In the genomic region with DNA sequence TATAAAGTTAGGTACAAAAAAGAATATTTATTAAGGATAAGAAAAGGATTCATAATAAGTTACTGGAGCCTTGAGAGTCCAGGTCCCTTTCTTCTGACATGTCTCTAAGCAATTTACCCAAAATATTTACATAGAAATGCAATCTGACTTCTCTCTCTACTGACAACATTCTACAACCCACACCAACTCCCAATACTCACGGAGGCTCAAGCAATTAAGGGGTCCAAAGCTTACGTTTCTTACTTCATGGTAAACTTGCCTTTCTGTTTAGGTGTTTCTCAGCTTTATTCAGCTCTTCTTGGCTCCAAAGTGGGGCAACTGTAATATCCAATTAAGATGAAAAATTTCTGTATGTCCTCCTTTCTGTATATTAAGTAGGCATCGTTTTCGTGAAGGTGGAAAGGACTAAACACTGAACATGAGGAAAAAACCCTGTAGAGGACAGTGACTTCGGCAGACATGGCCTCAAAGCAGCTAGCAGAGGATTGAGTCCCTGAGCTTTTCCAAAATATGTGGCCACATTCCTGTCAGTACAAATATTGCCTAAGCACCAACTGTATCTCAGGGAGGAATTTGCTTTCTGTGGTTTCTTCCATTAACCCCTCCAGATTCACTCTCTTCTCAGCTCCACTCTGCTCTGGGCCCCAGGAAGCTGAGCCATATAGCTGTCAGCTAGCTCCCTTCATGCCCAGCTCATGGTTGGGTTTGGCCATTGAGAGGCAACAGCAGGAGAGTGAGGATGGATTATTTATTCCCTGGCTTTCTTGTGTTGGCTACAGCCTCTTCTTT, we compare ENCODE assay signal across 1 cellular context.
TF ChIP-seq lines count a peak whose summit lies in the region.

No MANE protein-coding gene starts in this region.

TF ChIP-seq in HepG2, 621 proteins besides CTCF, POLR2A, EP300 and RAD21 (continued from another document and continues in another):
- TF ChIP-seq, protein P1, sequence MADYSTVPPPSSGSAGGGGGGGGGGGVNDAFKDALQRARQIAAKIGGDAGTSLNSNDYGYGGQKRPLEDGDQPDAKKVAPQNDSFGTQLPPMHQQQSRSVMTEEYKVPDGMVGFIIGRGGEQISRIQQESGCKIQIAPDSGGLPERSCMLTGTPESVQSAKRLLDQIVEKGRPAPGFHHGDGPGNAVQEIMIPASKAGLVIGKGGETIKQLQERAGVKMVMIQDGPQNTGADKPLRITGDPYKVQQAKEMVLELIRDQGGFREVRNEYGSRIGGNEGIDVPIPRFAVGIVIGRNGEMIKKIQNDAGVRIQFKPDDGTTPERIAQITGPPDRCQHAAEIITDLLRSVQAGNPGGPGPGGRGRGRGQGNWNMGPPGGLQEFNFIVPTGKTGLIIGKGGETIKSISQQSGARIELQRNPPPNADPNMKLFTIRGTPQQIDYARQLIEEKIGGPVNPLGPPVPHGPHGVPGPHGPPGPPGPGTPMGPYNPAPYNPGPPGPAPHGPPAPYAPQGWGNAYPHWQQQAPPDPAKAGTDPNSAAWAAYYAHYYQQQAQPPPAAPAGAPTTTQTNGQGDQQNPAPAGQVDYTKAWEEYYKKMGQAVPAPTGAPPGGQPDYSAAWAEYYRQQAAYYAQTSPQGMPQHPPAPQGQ (CRISPR knock-in tag; IDR thresholded peaks at IDR 0.05; ENCODE audit: borderline replicate concordance), result no peak
- TF ChIP-seq ZNF788 (CRISPR knock-in tag; IDR thresholded peaks at IDR 0.05; ENCODE audit: borderline replicate concordance) (peak; percentile 14; the same call in 1 of the 2 replicates), MED13 (CRISPR knock-in tag; IDR thresholded peaks at IDR 0.05) (peak; percentile 67; the same call in 1 of the 2 replicates), ZNF253 (CRISPR knock-in tag; IDR thresholded peaks at IDR 0.05; ENCODE audit: borderline replicate concordance) (no peak), NFIC (IDR thresholded peaks at IDR 0.05; ENCODE audit: low read length) (peak; percentile 55; the same call in 1 of the 2 replicates), ZNF709 (CRISPR knock-in tag; IDR thresholded peaks at IDR 0.05) (no peak), POLR2AphosphoS5 (IDR thresholded peaks at IDR 0.05; ENCODE audit: low read depth, low read length) (peak; percentile 73), KDM5A (IDR thresholded peaks at IDR 0.05; ENCODE audit: borderline replicate concordance, low read length) (no peak), ZZZ3 (CRISPR knock-in tag; IDR thresholded peaks at IDR 0.05; ENCODE audit: borderline replicate concordance) (no peak), KLF12 (CRISPR knock-in tag; IDR thresholded peaks at IDR 0.05; ENCODE audit: borderline replicate concordance) (no peak), GATAD1 (CRISPR knock-in tag; IDR thresholded peaks at IDR 0.05) (peak; percentile 23; the same call in 1 of the 2 replicates), HDAC2 (CRISPR knock-in tag; IDR thresholded peaks at IDR 0.05) (peak; percentile 76), ZSCAN31 (CRISPR knock-in tag; IDR thresholded peaks at IDR 0.05; ENCODE audit: low read depth) (no peak), SOX5 (CRISPR knock-in tag; IDR thresholded peaks at IDR 0.05; ENCODE audit: borderline replicate concordance) (peak; percentile 66), NFE2L2 (IDR thresholded peaks at IDR 0.05; ENCODE audit: low read length) (no peak), HNF4G (IDR thresholded peaks at IDR 0.05; ENCODE audit: borderline replicate concordance, low read depth, low read length) (peak; percentile 57; the same call in 1 of the 2 replicates), HNF4G (CRISPR knock-in tag; IDR thresholded peaks at IDR 0.05; ENCODE audit: borderline replicate concordance, low read depth) (no peak), TOE1 (CRISPR knock-in tag; IDR thresholded peaks at IDR 0.05) (0 out of 2 replicates have a peak, but pooled peaks have one; percentile 61), ZNF382 (CRISPR knock-in tag; IDR thresholded peaks at IDR 0.05; ENCODE audit: borderline replicate concordance) (no peak), MXI1 (IDR thresholded peaks at IDR 0.05; ENCODE audit: borderline replicate concordance, low read depth, low read length) (no peak), NR0B2 (CRISPR knock-in tag; IDR thresholded peaks at IDR 0.05) (peak; percentile 42; the same call in 1 of the 2 replicates), ATF7 (IDR thresholded peaks at IDR 0.05) (no peak), ATF7 (CRISPR knock-in tag; IDR thresholded peaks at IDR 0.05) (no peak), NFYC (CRISPR knock-in tag; IDR thresholded peaks at IDR 0.05) (peak; percentile 32; the same call in 1 of the 2 replicates), FOXJ3 (CRISPR knock-in tag; IDR thresholded peaks at IDR 0.05; ENCODE audit: borderline replicate concordance) (peak; percentile 81; the same call in 1 of the 2 replicates), SNAPC2 (CRISPR knock-in tag; IDR thresholded peaks at IDR 0.05) (peak; percentile 75; the same call in 1 of the 2 replicates), KMT2B (CRISPR knock-in tag; IDR thresholded peaks at IDR 0.05) (peak; percentile 77), RORA (CRISPR knock-in tag; IDR thresholded peaks at IDR 0.05) (no peak), ZNF761 (CRISPR knock-in tag; conservative IDR thresholded peaks at IDR 0.05) (no peak), ZNF781 (CRISPR knock-in tag; IDR thresholded peaks at IDR 0.05; ENCODE audit: borderline replicate concordance, not compliant biosample characterization) (peak; percentile 69), ZNF556 (CRISPR knock-in tag; IDR thresholded peaks at IDR 0.05; ENCODE audit: borderline replicate concordance) (0 out of 2 replicates have a peak, but pooled peaks have one; percentile 48)
- TF ChIP-seq, protein P2, sequence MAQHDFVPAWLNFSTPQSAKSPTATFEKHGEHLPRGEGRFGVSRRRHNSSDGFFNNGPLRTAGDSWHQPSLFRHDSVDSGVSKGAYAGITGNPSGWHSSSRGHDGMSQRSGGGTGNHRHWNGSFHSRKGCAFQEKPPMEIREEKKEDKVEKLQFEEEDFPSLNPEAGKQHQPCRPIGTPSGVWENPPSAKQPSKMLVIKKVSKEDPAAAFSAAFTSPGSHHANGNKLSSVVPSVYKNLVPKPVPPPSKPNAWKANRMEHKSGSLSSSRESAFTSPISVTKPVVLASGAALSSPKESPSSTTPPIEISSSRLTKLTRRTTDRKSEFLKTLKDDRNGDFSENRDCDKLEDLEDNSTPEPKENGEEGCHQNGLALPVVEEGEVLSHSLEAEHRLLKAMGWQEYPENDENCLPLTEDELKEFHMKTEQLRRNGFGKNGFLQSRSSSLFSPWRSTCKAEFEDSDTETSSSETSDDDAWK (CRISPR knock-in tag; IDR thresholded peaks at IDR 0.05), result no peak
- TF ChIP-seq, protein P3, sequence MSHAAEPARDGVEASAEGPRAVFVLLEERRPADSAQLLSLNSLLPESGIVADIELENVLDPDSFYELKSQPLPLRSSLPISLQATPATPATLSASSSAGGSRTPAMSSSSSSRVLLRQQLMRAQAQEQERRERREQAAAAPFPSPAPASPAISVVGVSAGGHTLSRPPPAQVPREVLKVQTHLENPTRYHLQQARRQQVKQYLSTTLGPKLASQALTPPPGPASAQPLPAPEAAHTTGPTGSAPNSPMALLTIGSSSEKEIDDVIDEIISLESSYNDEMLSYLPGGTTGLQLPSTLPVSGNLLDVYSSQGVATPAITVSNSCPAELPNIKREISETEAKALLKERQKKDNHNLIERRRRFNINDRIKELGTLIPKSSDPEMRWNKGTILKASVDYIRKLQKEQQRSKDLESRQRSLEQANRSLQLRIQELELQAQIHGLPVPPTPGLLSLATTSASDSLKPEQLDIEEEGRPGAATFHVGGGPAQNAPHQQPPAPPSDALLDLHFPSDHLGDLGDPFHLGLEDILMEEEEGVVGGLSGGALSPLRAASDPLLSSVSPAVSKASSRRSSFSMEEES (CRISPR knock-in tag; IDR thresholded peaks at IDR 0.05), result peak; percentile 56; the same call in 1 of the 2 replicates
- TF ChIP-seq, protein P4, sequence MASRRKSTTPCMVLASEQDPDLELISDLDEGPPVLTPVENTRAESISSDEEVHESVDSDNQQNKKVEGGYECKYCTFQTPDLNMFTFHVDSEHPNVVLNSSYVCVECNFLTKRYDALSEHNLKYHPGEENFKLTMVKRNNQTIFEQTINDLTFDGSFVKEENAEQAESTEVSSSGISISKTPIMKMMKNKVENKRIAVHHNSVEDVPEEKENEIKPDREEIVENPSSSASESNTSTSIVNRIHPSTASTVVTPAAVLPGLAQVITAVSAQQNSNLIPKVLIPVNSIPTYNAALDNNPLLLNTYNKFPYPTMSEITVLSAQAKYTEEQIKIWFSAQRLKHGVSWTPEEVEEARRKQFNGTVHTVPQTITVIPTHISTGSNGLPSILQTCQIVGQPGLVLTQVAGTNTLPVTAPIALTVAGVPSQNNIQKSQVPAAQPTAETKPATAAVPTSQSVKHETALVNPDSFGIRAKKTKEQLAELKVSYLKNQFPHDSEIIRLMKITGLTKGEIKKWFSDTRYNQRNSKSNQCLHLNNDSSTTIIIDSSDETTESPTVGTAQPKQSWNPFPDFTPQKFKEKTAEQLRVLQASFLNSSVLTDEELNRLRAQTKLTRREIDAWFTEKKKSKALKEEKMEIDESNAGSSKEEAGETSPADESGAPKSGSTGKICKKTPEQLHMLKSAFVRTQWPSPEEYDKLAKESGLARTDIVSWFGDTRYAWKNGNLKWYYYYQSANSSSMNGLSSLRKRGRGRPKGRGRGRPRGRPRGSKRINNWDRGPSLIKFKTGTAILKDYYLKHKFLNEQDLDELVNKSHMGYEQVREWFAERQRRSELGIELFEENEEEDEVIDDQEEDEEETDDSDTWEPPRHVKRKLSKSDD (CRISPR knock-in tag; IDR thresholded peaks at IDR 0.05; ENCODE audit: low read depth), result peak; percentile 34; the same call in 1 of the 2 replicates
- TF ChIP-seq, protein P5, sequence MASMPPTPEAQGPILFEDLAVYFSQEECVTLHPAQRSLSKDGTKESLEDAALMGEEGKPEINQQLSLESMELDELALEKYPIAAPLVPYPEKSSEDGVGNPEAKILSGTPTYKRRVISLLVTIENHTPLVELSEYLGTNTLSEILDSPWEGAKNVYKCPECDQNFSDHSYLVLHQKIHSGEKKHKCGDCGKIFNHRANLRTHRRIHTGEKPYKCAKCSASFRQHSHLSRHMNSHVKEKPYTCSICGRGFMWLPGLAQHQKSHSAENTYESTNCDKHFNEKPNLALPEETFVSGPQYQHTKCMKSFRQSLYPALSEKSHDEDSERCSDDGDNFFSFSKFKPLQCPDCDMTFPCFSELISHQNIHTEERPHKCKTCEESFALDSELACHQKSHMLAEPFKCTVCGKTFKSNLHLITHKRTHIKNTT (CRISPR knock-in tag; IDR thresholded peaks at IDR 0.05), result no peak
- TF ChIP-seq, protein P6, sequence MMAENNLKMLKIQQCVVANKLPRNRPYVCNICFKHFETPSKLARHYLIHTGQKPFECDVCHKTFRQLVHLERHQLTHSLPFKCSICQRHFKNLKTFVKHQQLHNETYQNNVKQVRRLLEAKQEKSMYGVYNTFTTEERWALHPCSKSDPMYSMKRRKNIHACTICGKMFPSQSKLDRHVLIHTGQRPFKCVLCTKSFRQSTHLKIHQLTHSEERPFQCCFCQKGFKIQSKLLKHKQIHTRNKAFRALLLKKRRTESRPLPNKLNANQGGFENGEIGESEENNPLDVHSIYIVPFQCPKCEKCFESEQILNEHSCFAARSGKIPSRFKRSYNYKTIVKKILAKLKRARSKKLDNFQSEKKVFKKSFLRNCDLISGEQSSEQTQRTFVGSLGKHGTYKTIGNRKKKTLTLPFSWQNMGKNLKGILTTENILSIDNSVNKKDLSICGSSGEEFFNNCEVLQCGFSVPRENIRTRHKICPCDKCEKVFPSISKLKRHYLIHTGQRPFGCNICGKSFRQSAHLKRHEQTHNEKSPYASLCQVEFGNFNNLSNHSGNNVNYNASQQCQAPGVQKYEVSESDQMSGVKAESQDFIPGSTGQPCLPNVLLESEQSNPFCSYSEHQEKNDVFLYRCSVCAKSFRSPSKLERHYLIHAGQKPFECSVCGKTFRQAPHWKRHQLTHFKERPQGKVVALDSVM (CRISPR knock-in tag; IDR thresholded peaks at IDR 0.05), result no peak
- TF ChIP-seq, protein P7, sequence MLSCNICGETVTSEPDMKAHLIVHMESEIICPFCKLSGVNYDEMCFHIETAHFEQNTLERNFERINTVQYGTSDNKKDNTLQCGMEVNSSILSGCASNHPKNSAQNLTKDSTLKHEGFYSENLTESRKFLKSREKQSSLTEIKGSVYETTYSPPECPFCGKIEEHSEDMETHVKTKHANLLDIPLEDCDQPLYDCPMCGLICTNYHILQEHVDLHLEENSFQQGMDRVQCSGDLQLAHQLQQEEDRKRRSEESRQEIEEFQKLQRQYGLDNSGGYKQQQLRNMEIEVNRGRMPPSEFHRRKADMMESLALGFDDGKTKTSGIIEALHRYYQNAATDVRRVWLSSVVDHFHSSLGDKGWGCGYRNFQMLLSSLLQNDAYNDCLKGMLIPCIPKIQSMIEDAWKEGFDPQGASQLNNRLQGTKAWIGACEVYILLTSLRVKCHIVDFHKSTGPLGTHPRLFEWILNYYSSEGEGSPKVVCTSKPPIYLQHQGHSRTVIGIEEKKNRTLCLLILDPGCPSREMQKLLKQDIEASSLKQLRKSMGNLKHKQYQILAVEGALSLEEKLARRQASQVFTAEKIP (CRISPR knock-in tag; IDR thresholded peaks at IDR 0.05; ENCODE audit: borderline replicate concordance), result no peak
- TF ChIP-seq, protein P8, sequence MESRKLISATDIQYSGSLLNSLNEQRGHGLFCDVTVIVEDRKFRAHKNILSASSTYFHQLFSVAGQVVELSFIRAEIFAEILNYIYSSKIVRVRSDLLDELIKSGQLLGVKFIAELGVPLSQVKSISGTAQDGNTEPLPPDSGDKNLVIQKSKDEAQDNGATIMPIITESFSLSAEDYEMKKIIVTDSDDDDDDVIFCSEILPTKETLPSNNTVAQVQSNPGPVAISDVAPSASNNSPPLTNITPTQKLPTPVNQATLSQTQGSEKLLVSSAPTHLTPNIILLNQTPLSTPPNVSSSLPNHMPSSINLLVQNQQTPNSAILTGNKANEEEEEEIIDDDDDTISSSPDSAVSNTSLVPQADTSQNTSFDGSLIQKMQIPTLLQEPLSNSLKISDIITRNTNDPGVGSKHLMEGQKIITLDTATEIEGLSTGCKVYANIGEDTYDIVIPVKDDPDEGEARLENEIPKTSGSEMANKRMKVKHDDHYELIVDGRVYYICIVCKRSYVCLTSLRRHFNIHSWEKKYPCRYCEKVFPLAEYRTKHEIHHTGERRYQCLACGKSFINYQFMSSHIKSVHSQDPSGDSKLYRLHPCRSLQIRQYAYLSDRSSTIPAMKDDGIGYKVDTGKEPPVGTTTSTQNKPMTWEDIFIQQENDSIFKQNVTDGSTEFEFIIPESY (CRISPR knock-in tag; IDR thresholded peaks at IDR 0.05), result 0 out of 2 replicates have a peak, but pooled peaks have one; percentile 14
- TF ChIP-seq, protein P9, sequence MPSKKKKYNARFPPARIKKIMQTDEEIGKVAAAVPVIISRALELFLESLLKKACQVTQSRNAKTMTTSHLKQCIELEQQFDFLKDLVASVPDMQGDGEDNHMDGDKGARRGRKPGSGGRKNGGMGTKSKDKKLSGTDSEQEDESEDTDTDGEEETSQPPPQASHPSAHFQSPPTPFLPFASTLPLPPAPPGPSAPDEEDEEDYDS (CRISPR knock-in tag; IDR thresholded peaks at IDR 0.05), result peak; percentile 64
